Comparison of ENCODE assay signal across 12 cellular contexts in the genomic region with DNA sequence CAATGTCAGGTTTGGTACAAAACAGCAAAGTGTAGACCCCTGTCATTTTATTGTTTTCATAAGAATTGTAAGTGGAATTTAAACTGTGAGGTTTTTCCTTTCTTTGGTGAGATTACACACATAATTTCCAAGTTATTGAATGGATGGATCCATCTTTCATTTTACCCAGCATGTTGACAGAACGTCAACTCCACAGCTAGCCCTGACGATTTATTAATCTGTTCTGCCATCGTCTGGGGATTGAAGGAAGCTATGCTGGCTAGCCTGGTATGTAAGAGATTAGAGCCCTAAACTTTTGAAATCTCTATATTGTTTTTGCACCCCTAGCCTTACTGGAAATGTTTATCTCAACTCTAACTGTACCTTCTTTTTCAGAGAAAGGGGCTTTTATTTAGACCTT. TPM values are rescaled to one million over a fixed set of nuclear protein-coding genes. Genes with fewer than 3 reads are reported as not detected.
A peak's percentile ranks its signal among the peaks of the same experiment; 100 is the strongest.
DNase-seq lines count a peak whose midpoint lies in the region; ATAC-seq and TF ChIP-seq lines count a peak whose summit lies in the region.
"Had no signal": no experiment of that assay in that cellular context is flagged by ENCODE, and none has a peak within 500 bp of the region (broad histone marks: within the 10 kb centered on the region; RNA-seq: fewer than 3 reads in every experiment).

No MANE protein-coding gene starts in this region.

- no TSS peak for BruUV-seq in PC-9 (replicated peaks; lab: Mats Ljungman, UMichigan)

- no peaks in the 10 kb centered on the region for H4K20me1 ChIP-seq in PC-9 (ENCODE audit: insufficient read depth)

- peak; percentile 12 for TF ChIP-seq CTCF in left ventricle myocardium inferior (IDR thresholded peaks at IDR 0.05; ENCODE audit: borderline replicate concordance)
- peak; percentile 66 for TF ChIP-seq CTCF in brain microvascular endothelial cell (IDR thresholded peaks at IDR 0.05; ENCODE audit: low read depth, low read length, missing control alignments)
- no peak for TF ChIP-seq CTCF in PC-9 (conservative IDR thresholded peaks at IDR 0.05)

- in situ Hi-C loops in brain microvascular endothelial cell (cut with HindIII; ENCODE audit: low pct_ligation_motif_present, low sequenced_read_pairs), result loop anchor here (25.0 kb wide), 2 partner anchors 200 to 350 kb away; a partner anchor contains a TSS

- H3K4me3 ChIP-seq in left ventricle myocardium inferior (no peak overlapping the region), brain microvascular endothelial cell (ENCODE audit: low read depth, low read length) (no peak overlapping the region), PC-9 (no peak overlapping the region)
- H3K4me3 ChIP-seq in naive thymus-derived CD4-positive, alpha-beta T cell (ENCODE audit: low read length), result no peak overlapping the region
- H3K4me3 ChIP-seq: esophagus squamous epithelium had no signal

- DNase-seq in left ventricle myocardium inferior (no peak), cardiac septum (ENCODE audit: low spot score) (no peak), NCI-H146 treated with DMSO at 0.1 percent for 48 hours (lab: John Stamatoyannopoulos, UW; ENCODE audit: unreplicated experiment) (peak; percentile 24), brain microvascular endothelial cell (no peak), NCI-H1436 (lab: John Stamatoyannopoulos, UW) (no peak), PC-9 (no peak), CD1c-positive myeloid dendritic cell (ENCODE audit: extremely low spot score) (no peak)
- no peak for DNase-seq in naive thymus-derived CD4-positive, alpha-beta T cell
- DNase-seq: activated CD8-positive, alpha-beta memory T cell treated with anti-CD3 and anti-CD28 coated beads, Interleukin-2, amount 10 ng/mL, durations not matched to agents 7 days and 5 days; esophagus squamous epithelium; NCI-H187 treated with DMSO at 0.1 percent for 48 hours had no signal

- no peak overlapping the region for H3K27ac Mint-ChIP-seq in naive thymus-derived CD4-positive, alpha-beta T cell
- H3K27ac Mint-ChIP-seq: activated CD8-positive, alpha-beta memory T cell treated with anti-CD3 and anti-CD28 coated beads, Interleukin-2, amount 10 ng/mL, durations not matched to agents 7 days and 5 days had no signal

- no peak overlapping the region for H3K4me3 Mint-ChIP-seq in naive thymus-derived CD4-positive, alpha-beta T cell
- H3K4me3 Mint-ChIP-seq: activated CD8-positive, alpha-beta memory T cell treated with anti-CD3 and anti-CD28 coated beads, Interleukin-2, amount 10 ng/mL, durations not matched to agents 7 days and 5 days had no signal

- peaks cover 0 to 26% (median 16%) of the 10 kb centered on the region in 5 donors for H3K27me3 Mint-ChIP-seq in naive thymus-derived CD4-positive, alpha-beta T cell

- peaks cover 32% of the 10 kb centered on the region for H3K27me3 ChIP-seq in left ventricle myocardium inferior (ENCODE audit: low read depth)
- no peaks in the 10 kb centered on the region for H3K27me3 ChIP-seq in brain microvascular endothelial cell (replicated peaks)
- H3K27me3 ChIP-seq in naive thymus-derived CD4-positive, alpha-beta T cell (ENCODE audit: control insufficient read depth in 2 of 2, insufficient read depth in 2 of 2, low read length in 2 of 2), result no peaks in the 10 kb centered on the region
- H3K27me3 ChIP-seq in PC-9 (ENCODE audit: insufficient read depth, low read depth), result no peaks in the 10 kb centered on the region

- no peak overlapping the region for H3K27ac ChIP-seq in left ventricle myocardium inferior (replicated peaks)
- H3K27ac ChIP-seq in brain microvascular endothelial cell, result no peak overlapping the region
- no peak overlapping the region for H3K27ac ChIP-seq in naive thymus-derived CD4-positive, alpha-beta T cell (ENCODE audit: low read depth, low read length)
- H3K27ac ChIP-seq in PC-9, result no peak overlapping the region
- H3K27ac ChIP-seq: esophagus squamous epithelium, neutrophil had no signal

- H3K79me2 ChIP-seq in PC-9 (ENCODE audit: low read depth), result no peaks in the 10 kb centered on the region

- POLR2A ChIA-PET in naive thymus-derived CD4-positive, alpha-beta T cell (lab: Charles Lee), result no interaction called here
- POLR2A ChIA-PET in PC-9 (lab: Charles Lee; ENCODE audit: unreplicated experiment), result interaction anchor here (0.6 kb wide), 1 partner anchor 17 kb away, joined by 3 read pairs; no protein-coding TSS in a partner anchor

- ATAC-seq in naive thymus-derived CD4-positive, alpha-beta T cell, result no peak
- ATAC-seq: activated CD8-positive, alpha-beta memory T cell treated with anti-CD3 and anti-CD28 coated beads, Interleukin-2, amount 10 ng/mL, durations not matched to agents 7 days and 5 days had no signal

- intact Hi-C loops in left ventricle myocardium inferior (cut with micrococcal nuclease) (no loop called here), cardiac septum (cut with DNase I) (no loop called here), PC-9 (cut with micrococcal nuclease; ENCODE audit: unreplicated experiment) (loop anchor here (10.0 kb wide), 1 partner anchor 353 kb away; a partner anchor contains a TSS)
- intact Hi-C loops in naive thymus-derived CD4-positive, alpha-beta T cell (cut with micrococcal nuclease), result no loop called here

- H3K4me2 ChIP-seq in PC-9, result no peak overlapping the region

- H3K4me1 ChIP-seq in left ventricle myocardium inferior (no peaks in the 10 kb centered on the region), PC-9 (replicated peaks; ENCODE audit: insufficient read depth) (no peaks in the 10 kb centered on the region)
- H3K4me1 ChIP-seq in naive thymus-derived CD4-positive, alpha-beta T cell (ENCODE audit: control insufficient read depth in 2 of 2, insufficient read depth in 2 of 2, low read length in 2 of 2), result no peaks in the 10 kb centered on the region
- H3K4me1 ChIP-seq: esophagus squamous epithelium had no signal

- H2AFZ ChIP-seq in PC-9, result no peak overlapping the region

- no peaks in the 10 kb centered on the region for H3K9me2 ChIP-seq in PC-9 (ENCODE audit: insufficient read depth)

- no peaks in the 10 kb centered on the region for H3K4me1 Mint-ChIP-seq in naive thymus-derived CD4-positive, alpha-beta T cell
- H3K4me1 Mint-ChIP-seq: activated CD8-positive, alpha-beta memory T cell treated with anti-CD3 and anti-CD28 coated beads, Interleukin-2, amount 10 ng/mL, durations not matched to agents 7 days and 5 days had no signal

- CTCF ChIA-PET in naive thymus-derived CD4-positive, alpha-beta T cell (lab: Charles Lee), result no interaction called here
- CTCF ChIA-PET in PC-9 (lab: Charles Lee), result no interaction called here

- H3F3A ChIP-seq in PC-9 (ENCODE audit: insufficient read depth, low read depth), result no peaks in the 10 kb centered on the region

- H3K9me3 ChIP-seq in left ventricle myocardium inferior (replicated peaks) (no peaks in the 10 kb centered on the region), PC-9 (ENCODE audit: insufficient read depth, low read depth) (no peaks in the 10 kb centered on the region)
- H3K9me3 ChIP-seq in naive thymus-derived CD4-positive, alpha-beta T cell (ENCODE audit: control insufficient read depth in 2 of 3, low read length in 3 of 3), result no peaks in the 10 kb centered on the region
- H3K9me3 ChIP-seq: esophagus squamous epithelium, neutrophil had no signal

- no peaks in the 10 kb centered on the region for H3K9me3 Mint-ChIP-seq in naive thymus-derived CD4-positive, alpha-beta T cell

- H3K36me3 ChIP-seq in left ventricle myocardium inferior, result no peaks in the 10 kb centered on the region
- peaks cover 2% of the 10 kb centered on the region for H3K36me3 ChIP-seq in brain microvascular endothelial cell (replicated peaks)
- no peaks in the 10 kb centered on the region for H3K36me3 ChIP-seq in naive thymus-derived CD4-positive, alpha-beta T cell (ENCODE audit: control insufficient read depth in 2 of 3, insufficient read depth in 3 of 3, low read length in 3 of 3)
- no peaks in the 10 kb centered on the region for H3K36me3 ChIP-seq in PC-9 (ENCODE audit: low read depth)
- H3K36me3 ChIP-seq: esophagus squamous epithelium, neutrophil had no signal

- H3K36me3 Mint-ChIP-seq in naive thymus-derived CD4-positive, alpha-beta T cell, result peaks cover 0 to 6% (median 1%) of the 10 kb centered on the region in 5 donors

RNA-seq across cellular contexts. Expression of a gene that starts 8.6 kb away (rescaled TPM):
- not detected for total RNA-seq in left ventricle myocardium inferior
- 0.11 TPM for total RNA-seq in cardiac septum
- not detected for total RNA-seq in naive thymus-derived CD4-positive, alpha-beta T cell
- polyA plus RNA-seq in naive thymus-derived CD4-positive, alpha-beta T cell, result not detected
- not detected in 2 replicates for total RNA-seq in PC-9 (2021)
- total RNA-seq: activated CD8-positive, alpha-beta memory T cell treated with anti-CD3 and anti-CD28 coated beads, Interleukin-2, amount 10 ng/mL, durations not matched to agents 7 days and 5 days had no signal

RNA-seq across cellular contexts. Expression of a gene that starts 58.7 kb away (rescaled TPM):
- 46.2 TPM for total RNA-seq in left ventricle myocardium inferior
- total RNA-seq in cardiac septum, result 51.0 TPM
- total RNA-seq in naive thymus-derived CD4-positive, alpha-beta T cell, result 10 to 100 TPM; 11.1 to 28.4 (median 21.0) TPM
- 10 to 100 TPM in 1 of 2 donors, 1 to 10 TPM in 1; 9.6 to 10.3 TPM for polyA plus RNA-seq in naive thymus-derived CD4-positive, alpha-beta T cell
- 117 and 134 TPM in 2 replicates for total RNA-seq in PC-9 (2021)
